Comparison of ENCODE assay signal across 8 cellular contexts in the genomic region with DNA sequence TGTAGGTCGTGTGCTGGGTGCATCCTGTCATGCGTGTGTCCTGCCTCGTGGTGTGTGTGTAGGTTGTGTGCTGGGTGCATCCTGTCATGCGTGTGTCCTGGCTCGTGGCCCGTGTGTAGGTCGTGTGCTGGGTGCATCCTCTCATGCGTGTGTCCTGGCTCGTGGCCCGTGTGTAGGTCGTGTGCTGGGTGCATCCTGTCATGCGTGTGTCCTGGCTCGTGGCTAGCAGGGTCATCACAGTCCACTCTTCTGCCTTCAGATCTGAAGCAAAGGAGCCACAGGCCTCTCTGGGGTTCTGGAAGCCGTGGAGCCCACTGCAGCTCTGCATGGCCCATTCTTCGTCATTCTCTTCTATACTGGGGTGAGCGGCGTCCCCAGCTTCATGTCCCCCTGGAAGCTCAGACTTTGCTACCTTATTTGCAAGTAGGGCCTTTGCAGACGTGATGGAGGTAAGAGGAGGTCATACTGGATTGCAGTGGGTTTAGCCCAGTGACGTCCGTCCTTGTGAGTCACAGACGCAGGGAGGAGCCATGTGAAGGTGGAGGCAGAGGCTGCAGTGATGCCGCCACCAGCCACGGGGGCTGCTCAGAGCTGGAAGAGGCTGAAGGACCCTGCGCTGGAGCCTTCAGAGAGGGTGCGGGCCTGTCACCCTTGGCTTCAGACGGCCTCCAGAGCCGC. TPM values are rescaled to one million over a fixed set of nuclear protein-coding genes. Genes with fewer than 3 reads are reported as not detected.
"Had no signal": no experiment of that assay in that cellular context is flagged by ENCODE, and none has a peak within 500 bp of the region (broad histone marks: within the 10 kb centered on the region; RNA-seq: fewer than 3 reads in every experiment).

No MANE protein-coding gene starts in this region.

RNA-seq across cellular contexts. Expression of a gene that starts 11.1 kb away (rescaled TPM):
- total RNA-seq: esophagus mucosa, kidney epithelial cell, vagina had no signal

RNA-seq across cellular contexts. Expression of a gene that starts 38.6 kb away (rescaled TPM):
- total RNA-seq: astrocyte had no signal

RNA-seq across cellular contexts. Expression of a gene that starts 43.5 kb away (rescaled TPM):
- total RNA-seq: astrocyte, esophagus mucosa, kidney epithelial cell had no signal

RNA-seq across cellular contexts. Expression of a gene that starts 49.4 kb away (rescaled TPM):
- total RNA-seq: activated CD8-positive, alpha-beta T cell treated with anti-CD3 and anti-CD28 coated beads, Interleukin-2, amount 10 ng/mL, durations not matched to agents 7 days and 5 days; astrocyte; esophagus mucosa; gastrocnemius medialis; kidney epithelial cell; renal cortical epithelial cell; tibial nerve; vagina had no signal
